10 cellular contexts compared by ENCODE assay signal in the genomic region with DNA sequence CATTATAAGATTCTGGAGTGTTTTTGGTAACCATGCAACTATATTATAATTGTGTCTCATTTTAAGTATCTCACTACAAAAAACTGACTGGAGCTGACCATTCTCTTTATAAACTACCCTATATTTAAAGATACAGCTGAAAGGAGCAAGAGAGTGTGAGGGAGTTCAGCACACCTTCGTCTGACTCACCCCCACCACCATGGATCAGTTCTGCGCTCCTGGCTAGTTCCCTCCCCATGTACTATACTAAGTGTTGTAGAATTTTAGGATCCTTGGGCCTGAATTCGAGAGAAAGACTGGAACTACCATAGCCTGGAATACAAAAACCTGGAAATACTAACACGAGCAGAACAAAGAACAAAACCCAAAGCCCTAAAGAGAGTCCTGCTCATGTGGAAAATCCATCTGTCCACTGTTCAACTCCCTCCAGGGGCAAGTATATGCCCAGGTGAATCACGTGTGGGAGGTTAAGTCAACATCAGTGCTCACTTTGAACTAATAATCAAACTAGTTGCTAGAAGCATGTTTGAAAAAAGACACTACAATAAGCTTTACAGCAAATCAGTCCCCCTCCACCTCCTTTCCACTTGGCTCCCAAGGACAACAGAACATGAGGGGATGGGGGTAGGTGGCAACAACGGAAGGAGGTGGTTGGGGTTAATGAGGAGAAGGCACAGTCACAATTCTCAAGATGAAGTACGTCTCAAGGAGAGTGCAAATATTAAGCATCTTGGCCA. TPM values are rescaled to one million over a fixed set of nuclear protein-coding genes. Genes with fewer than 3 reads are reported as not detected.
DNase-seq lines count a peak whose midpoint lies in the region; ATAC-seq, FAIRE-seq and TF ChIP-seq lines count a peak whose summit lies in the region.
"Had no signal": no experiment of that assay in that cellular context is flagged by ENCODE, and none has a peak within 500 bp of the region (broad histone marks: within the 10 kb centered on the region; RNA-seq: fewer than 3 reads in every experiment).

No MANE protein-coding gene starts in this region.

- H3K4me2 ChIP-seq in K562 (ENCODE audit: insufficient read depth, low read length), result no peak overlapping the region

- H3K4me1 Mint-ChIP-seq in activated naive CD4-positive, alpha-beta T cell treated with anti-CD3 and anti-CD28 coated beads for 36 hours (ENCODE audit: low read depth), result peaks cover 73% of the 10 kb centered on the region

- peak; percentile 60 for ATAC-seq in K562
- peak; percentile 45 to 74 (median 72) for ATAC-seq in right lobe of liver
- ATAC-seq in GM18858 (IDR thresholded peaks at IDR 0.05; ENCODE audit: unreplicated experiment), result no peak
- no peak for ATAC-seq in HG03039 (IDR thresholded peaks at IDR 0.05; ENCODE audit: unreplicated experiment)

- H3K27ac Mint-ChIP-seq in activated naive CD4-positive, alpha-beta T cell treated with anti-CD3 and anti-CD28 coated beads for 36 hours, result peak overlapping the region; percentile 71

- H3K36me3 Mint-ChIP-seq in activated naive CD4-positive, alpha-beta T cell treated with anti-CD3 and anti-CD28 coated beads for 36 hours (ENCODE audit: low read depth), result no peaks in the 10 kb centered on the region

- 49% methylated on average over 7 of the region's 7 CpGs for WGBS in K562 (ENCODE audit: insufficient coverage, low coverage, missing lambda C conversion rate)
- 37% methylated on average over 7 of the region's 7 CpGs for WGBS in right lobe of liver (ENCODE audit: insufficient coverage, low coverage, low lambda C conversion rate, missing lambda C conversion rate)
- WGBS in thyroid gland, 2 donors, result 57 to 64% methylated on average over 7 of the region's 7 CpGs

- H3K36me3 ChIP-seq in K562 (ENCODE audit: control insufficient read depth, insufficient read depth, low read length) (peaks cover 14% of the 10 kb centered on the region), right lobe of liver (no peaks in the 10 kb centered on the region), thyroid gland (no peaks in the 10 kb centered on the region)

- TF ChIP-seq CTCF in K562 (IDR thresholded peaks at IDR 0.05 in 2 of 3, conservative IDR thresholded peaks at IDR 0.05 in 1 of 3; ENCODE audit: insufficient read depth in 2 of 3, low read depth in 1 of 3, low read length in 3 of 3), result no peak
- TF ChIP-seq CTCF in right lobe of liver (IDR thresholded peaks at IDR 0.05), result no peak
- no peak for TF ChIP-seq CTCF in thyroid gland (IDR thresholded peaks at IDR 0.05)
- no peak for TF ChIP-seq CTCF in coronary artery (IDR thresholded peaks at IDR 0.05)

- CTCF ChIA-PET in activated naive CD4-positive, alpha-beta T cell treated with anti-CD3 and anti-CD28 coated beads for 36 hours (lab: Charles Lee), result interaction anchor here (0.5 to 1.4 kb wide), 2 partner anchors 107 to 130 kb away, joined by 3 read pairs; no protein-coding TSS in a partner anchor
- CTCF ChIA-PET in K562 (lab: Yijun Ruan, JAX; ENCODE audit: low intra/inter-chr PET ratio), result no interaction called here

- H3K9me1 ChIP-seq in K562 (ENCODE audit: control insufficient read depth, insufficient read depth, low read length), result no peaks in the 10 kb centered on the region

- no peak overlapping the region for H2AFZ ChIP-seq in K562 (ENCODE audit: low read depth, low read length)

- intact Hi-C loops in activated naive CD4-positive, alpha-beta T cell treated with anti-CD3 and anti-CD28 coated beads for 36 hours (cut with micrococcal nuclease), result loop anchor here (1.0 to 10.0 kb wide), 7 partner anchors 11 to 907 kb away; partner anchors contain the start of genes LRRC1 and TRAM2
- intact Hi-C loops in K562 (cut with micrococcal nuclease) (no loop called here), right lobe of liver (cut with DNase I) (no loop called here), thyroid gland (cut with DNase I) (no loop called here)

- in situ Hi-C loops in K562 (cut with MboI), result no loop called here

- TF ChIP-seq POLR2A in K562 (conservative IDR thresholded peaks at IDR 0.05), result no peak
- TF ChIP-seq POLR2A in right lobe of liver (IDR thresholded peaks at IDR 0.05), result no peak
- no peak for TF ChIP-seq POLR2A in thyroid gland (IDR thresholded peaks at IDR 0.05)

- no peak for TF ChIP-seq EP300 in K562 (IDR thresholded peaks at IDR 0.05; ENCODE audit: low read length)

- POLR2A ChIA-PET in K562 (lab: Yijun Ruan, JAX), result interaction anchor here (0.5 to 2.7 kb wide), 5 partner anchors 8 to 358 kb away, joined by 3 to 17 read pairs (median 3); no protein-coding TSS in a partner anchor

- no peak for TF ChIP-seq RAD21 in K562 (CRISPR knock-in tag; conservative IDR thresholded peaks at IDR 0.05 in 1 of 2, IDR thresholded peaks at IDR 0.05 in 1 of 2)

- H3K4me3 Mint-ChIP-seq in activated naive CD4-positive, alpha-beta T cell treated with anti-CD3 and anti-CD28 coated beads for 36 hours, result no peak overlapping the region

- FAIRE-seq in K562 (lab: Jason Lieb, UNC), result no peak
- FAIRE-seq: small intestine had no signal

- H3K27ac ChIP-seq in K562 (ENCODE audit: extremely low read depth, low read depth, low read length), result no peak overlapping the region
- H3K27ac ChIP-seq in right lobe of liver, result peak overlapping the region; percentile 27 to 71 (median 41)
- peak overlapping the region in 2 of 3 donors; percentile 14 to 51 for H3K27ac ChIP-seq in thyroid gland
- H3K27ac ChIP-seq in coronary artery, result peak overlapping the region in 1 of 2 donors; percentile 49

- DNase-seq in activated naive CD4-positive, alpha-beta T cell treated with anti-CD3 and anti-CD28 coated beads for 36 hours, result no peak
- DNase-seq in activated naive CD4-positive, alpha-beta T cell treated with Interleukin-2 at 50 U/mL for 16 hours, result no peak
- DNase-seq in K562 (ENCODE audit: extremely low read depth in 1 of 4, low spot score in 3 of 4), result no peak
- peak in 1 of 3 donors; percentile 65 for DNase-seq in right lobe of liver
- DNase-seq in thyroid gland, result no peak
- DNase-seq in coronary artery (ENCODE audit: low spot score), result no peak
- DNase-seq: activated CD4-positive, alpha-beta T cell treated with anti-CD3 and anti-CD28 coated beads for 48 hours; small intestine had no signal

- H3K79me2 ChIP-seq in K562 (ENCODE audit: control insufficient read depth, insufficient read depth, low read length), result peaks cover 80% of the 10 kb centered on the region

- no peaks in the 10 kb centered on the region for H3K27me3 ChIP-seq in K562 (ENCODE audit: control insufficient read depth in 2 of 2, insufficient read depth in 2 of 2, low read length in 2 of 2)
- H3K27me3 ChIP-seq in right lobe of liver, result no peaks in the 10 kb centered on the region
- H3K27me3 ChIP-seq in thyroid gland, result no peaks in the 10 kb centered on the region

- H3K9ac ChIP-seq in K562 (ENCODE audit: insufficient read depth in 1 of 2, low read depth in 2 of 2, low read length in 2 of 2), result no peak overlapping the region

- no peaks in the 10 kb centered on the region for H3K9me3 Mint-ChIP-seq in activated naive CD4-positive, alpha-beta T cell treated with anti-CD3 and anti-CD28 coated beads for 36 hours

- H3K4me1 ChIP-seq in K562 (replicated peaks in 1 of 2; ENCODE audit: control insufficient read depth in 2 of 2, insufficient read depth in 2 of 2, low read length in 2 of 2), result peaks cover 10 to 52% of the 10 kb centered on the region in 2 experiments
- H3K4me1 ChIP-seq in right lobe of liver, result peaks cover 0 to 75% (median 34%) of the 10 kb centered on the region in 4 donors
- peaks cover 40 to 41% of the 10 kb centered on the region in 2 donors for H3K4me1 ChIP-seq in thyroid gland

- no peaks in the 10 kb centered on the region for H3K27me3 Mint-ChIP-seq in activated naive CD4-positive, alpha-beta T cell treated with anti-CD3 and anti-CD28 coated beads for 36 hours (ENCODE audit: low read depth)

- H4K20me1 ChIP-seq in K562 (replicated peaks; ENCODE audit: control insufficient read depth, insufficient read depth, low read length), result peaks cover 37% of the 10 kb centered on the region

- no TSS peak for BruUV-seq in K562 (replicated peaks; lab: Mats Ljungman, UMichigan)

- H3K4me3 ChIP-seq in K562 (no peak overlapping the region), right lobe of liver (no peak overlapping the region), thyroid gland (replicated peaks in 1 of 3) (no peak overlapping the region), coronary artery (no peak overlapping the region)

- H3K9me3 ChIP-seq in K562 (replicated peaks; ENCODE audit: control insufficient read depth, insufficient read depth, low read depth, low read length), result no peaks in the 10 kb centered on the region
- H3K9me3 ChIP-seq in right lobe of liver, result no peaks in the 10 kb centered on the region
- H3K9me3 ChIP-seq in thyroid gland, result no peaks in the 10 kb centered on the region

RNA-seq across cellular contexts. Expression of gene ELOVL5, which starts 46.8 kb away (rescaled TPM):
- 100 to 1,000 TPM; 132 to 136 TPM for total RNA-seq in activated naive CD4-positive, alpha-beta T cell treated with anti-CD3 and anti-CD28 coated beads for 36 hours
- 254 and 349 TPM in 2 replicates for total RNA-seq in K562 (2011; cell fraction: chromatin; rRNA removed; ENCODE audit: low replicate concordance)
- total RNA-seq in K562 (2011; cell fraction: nucleolus; rRNA removed), result 242 and 277 TPM in 2 replicates
- total RNA-seq in K562 (2011; cell fraction: nucleoplasm; rRNA removed), result 310 and 344 TPM in 2 replicates
- total RNA-seq in K562 (2014; rRNA removed) (70.6 and 80.6 TPM in 2 replicates), K562 (2014; rRNA removed; fragmentation: Illumina TruSeq; extraction: Trizol) (131 and 151 TPM in 2 replicates), K562 (2015; rRNA removed; fragmentation: Illumina TruSeq; extraction: Trizol) (122 and 132 TPM in 2 replicates), K562 (2021) (134 and 151 TPM in 2 replicates), right lobe of liver (100 to 1,000 TPM in 1 of 6 experiments, 10 to 100 TPM in 5; 48.5 to 117 (median 55.7) TPM), thyroid gland (100 to 1,000 TPM in 1 of 4 donors, 10 to 100 TPM in 3; 74.8 to 110 (median 90.6) TPM)
- polyA plus RNA-seq in K562 (2011; rRNA removed) (245 TPM in 2 replicates), K562 (2014; fragmentation: Illumina TruSeq; extraction: Trizol) (150 and 172 TPM in 2 replicates), K562 (2014; fragmentation: Nextera tagmentation; extraction: Ambion mirVana) (100 to 1,000 TPM; 124 to 148 TPM), K562 (2014; rRNA removed) (107 and 109 TPM in 2 replicates)
- polyA plus RNA-seq in K562 (2011; cell fraction: cytosol; rRNA removed), result 106 and 186 TPM in 2 replicates
- 434 and 508 TPM in 2 replicates for polyA plus RNA-seq in K562 (2011; cell fraction: nucleus; rRNA removed)
- 143 and 177 TPM in 2 replicates for polyA plus RNA-seq in K562 (2012)
- polyA minus RNA-seq in K562 (2011; rRNA and poly(A)+ RNA removed), result 294 and 362 TPM in 2 replicates
- polyA minus RNA-seq in K562 (2011; cell fraction: cytosol; rRNA and poly(A)+ RNA removed), result 132 and 149 TPM in 2 replicates
- polyA minus RNA-seq in K562 (2011; cell fraction: nucleus; rRNA and poly(A)+ RNA removed), result 163 and 262 TPM in 2 replicates

Comparison
In these comparisons a context has a peak if more than half of its experiments do, and no peak if none do; other contexts are left out.
1. ATAC-seq: peak in K562 (single experiment) and right lobe of liver (4 of 4); none in GM18858 (single experiment) and HG03039 (single experiment).